In the genomic region with DNA sequence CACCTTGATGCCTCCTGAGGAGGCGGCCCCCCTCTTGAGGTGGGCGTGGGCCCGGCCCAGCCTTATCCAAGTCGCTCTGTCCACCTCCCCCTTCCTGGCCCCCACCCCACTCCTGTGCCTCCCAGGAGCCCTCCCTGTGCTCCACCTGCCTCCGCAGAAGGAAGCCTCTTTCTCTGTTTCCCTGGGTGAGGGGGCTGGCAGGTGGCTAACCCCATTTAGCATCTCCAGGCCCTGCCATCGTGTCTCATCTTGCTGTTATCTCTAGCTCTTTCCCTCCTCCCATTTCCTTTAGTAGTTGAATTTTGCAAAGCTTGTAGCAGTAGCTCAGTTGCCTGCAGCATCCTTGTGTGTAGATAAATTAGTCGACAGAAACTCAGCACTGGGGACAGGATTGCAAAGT, we compare ENCODE assay signal across 19 cellular contexts.
"Had no signal": no experiment of that assay in that cellular context is flagged by ENCODE, and none has a peak within 500 bp of the region (broad histone marks: within the 10 kb centered on the region; RNA-seq: fewer than 3 reads in every experiment).

No MANE protein-coding gene starts in this region.

- H3K27ac Mint-ChIP-seq: endodermal cell; stimulated activated naive CD8-positive, alpha-beta T cell treated with anti-CD3 and anti-CD28 coated beads, Interleukin-15, Interleukin-2, amounts not matched to agents 100 ng/mL and 50 ng/mL, for 24 hours had no signal

- H3K27me3 ChIP-seq: heart left ventricle, right atrium auricular region, testis, tibial nerve, upper lobe of right lung, vagina had no signal

- H3K27me3 Mint-ChIP-seq: naive thymus-derived CD8-positive, alpha-beta T cell; stimulated activated naive CD8-positive, alpha-beta T cell treated with anti-CD3 and anti-CD28 coated beads, Interleukin-15, Interleukin-2, amounts not matched to agents 100 ng/mL and 50 ng/mL, for 24 hours had no signal

- H3K4me3 Mint-ChIP-seq: endodermal cell; naive thymus-derived CD8-positive, alpha-beta T cell; neural crest cell; stimulated activated naive CD8-positive, alpha-beta T cell treated with anti-CD3 and anti-CD28 coated beads, Interleukin-15, Interleukin-2, amounts not matched to agents 100 ng/mL and 50 ng/mL, for 24 hours had no signal

- H3K4me3 ChIP-seq: coronary artery, heart left ventricle, mucosa of descending colon, right atrium auricular region, smooth muscle cell, testis, tibial nerve, upper lobe of right lung, vagina had no signal

- ATAC-seq: esophagus mucosa; heart left ventricle; left lobe of liver; mucosa of descending colon; naive thymus-derived CD8-positive, alpha-beta T cell; upper lobe of right lung had no signal

- H3K4me1 ChIP-seq: upper lobe of right lung had no signal

- DNase-seq: effector CD4-positive, alpha-beta T cell; heart left ventricle; hippocampal formation; islet precursor cell; mucosa of descending colon; naive thymus-derived CD8-positive, alpha-beta T cell; stimulated activated CD4-positive, alpha-beta T cell treated with anti-CD3 and anti-CD28 coated beads, Interleukin-2, amount 100 ng/mL, for 48 hours; testis; upper lobe of right lung had no signal

- H3K9me3 Mint-ChIP-seq: endodermal cell; naive thymus-derived CD8-positive, alpha-beta T cell; neural crest cell; stimulated activated naive CD8-positive, alpha-beta T cell treated with anti-CD3 and anti-CD28 coated beads, Interleukin-15, Interleukin-2, amounts not matched to agents 100 ng/mL and 50 ng/mL, for 24 hours had no signal

- H3K4me1 Mint-ChIP-seq: endodermal cell had no signal

- H3K9me3 ChIP-seq: heart left ventricle, mucosa of descending colon, right atrium auricular region, testis, tibial nerve, upper lobe of right lung, vagina had no signal
